ENCODE assay signal across 8 cellular contexts in genomic region chr17:41787021-41787418, GRCh38. TPM values are rescaled to one million over a fixed set of nuclear protein-coding genes. Genes with fewer than 3 reads are reported as not detected.
A peak's percentile ranks its signal among the peaks of the same experiment; 100 is the strongest.
DNase-seq lines count a peak whose midpoint lies in the region; ATAC-seq, FAIRE-seq and TF ChIP-seq lines count a peak whose summit lies in the region.

No MANE protein-coding gene starts in this region.

- H3K27ac Mint-ChIP-seq in mesothelial cell of epicardium: peak overlapping the region; percentile 88
- H3K27ac Mint-ChIP-seq in type B pancreatic cell: peak overlapping the region; percentile 94

- CTCF ChIA-PET in K562 (lab: Yijun Ruan, JAX; ENCODE audit: low intra/inter-chr PET ratio): no interaction called here

- TF ChIP-seq POLR2A in K562 (conservative IDR thresholded peaks at IDR 0.05): no peak

- H3K4me1 Mint-ChIP-seq in mesothelial cell of epicardium: peaks cover 32% of the 10 kb centered on the region
- peaks cover 21% of the 10 kb centered on the region for H3K4me1 Mint-ChIP-seq in type B pancreatic cell (ENCODE audit: unreplicated experiment)

- H3K79me2 ChIP-seq in K562 (ENCODE audit: control insufficient read depth, insufficient read depth, low read length): peaks cover 42% of the 10 kb centered on the region

- H3K4me3 Mint-ChIP-seq in mesothelial cell of epicardium (peak overlapping the region; percentile 82), type B pancreatic cell (peak overlapping the region; percentile 90)

- TF ChIP-seq CTCF in left ventricle myocardium inferior (IDR thresholded peaks at IDR 0.05; ENCODE audit: borderline replicate concordance) (no peak), K562 (IDR thresholded peaks at IDR 0.05 in 2 of 3, conservative IDR thresholded peaks at IDR 0.05 in 1 of 3; ENCODE audit: insufficient read depth in 2 of 3, low read depth in 1 of 3, low read length in 3 of 3) (no peak), mesothelial cell of epicardium (IDR thresholded peaks at IDR 0.05; ENCODE audit: unreplicated experiment) (no peak), type B pancreatic cell (conservative IDR thresholded peaks at IDR 0.05) (no peak)

- no peak for TF ChIP-seq EP300 in K562 (IDR thresholded peaks at IDR 0.05; ENCODE audit: low read length)

- FAIRE-seq in K562 (lab: Jason Lieb, UNC): no peak

- no TSS peak for BruUV-seq in K562 (replicated peaks; lab: Mats Ljungman, UMichigan)

- H3K9me3 Mint-ChIP-seq in mesothelial cell of epicardium (no peaks in the 10 kb centered on the region), type B pancreatic cell (no peaks in the 10 kb centered on the region)

- no peaks in the 10 kb centered on the region for H3K27me3 Mint-ChIP-seq in mesothelial cell of epicardium (ENCODE audit: low read depth)
- no peaks in the 10 kb centered on the region for H3K27me3 Mint-ChIP-seq in type B pancreatic cell

- intact Hi-C loops in left ventricle myocardium inferior (cut with micrococcal nuclease) (no loop called here), cardiac septum (cut with DNase I) (loop anchor here (2.0 kb wide), 1 partner anchor 98 kb away; the partner anchor contains the start of gene EIF1), K562 (cut with micrococcal nuclease) (loop anchor here (2.0 kb wide), 1 partner anchor 78 kb away; the partner anchor contains the start of gene KLHL11)

- WGBS in K562 (ENCODE audit: insufficient coverage, low coverage, missing lambda C conversion rate): 9% methylated on average over 4 of the region's 4 CpGs

- in situ Hi-C loops in K562 (cut with MboI): no loop called here

- H3K4me2 ChIP-seq in K562 (ENCODE audit: insufficient read depth, low read length): peak overlapping the region; percentile 81

- no peak for TF ChIP-seq RAD21 in K562 (CRISPR knock-in tag; conservative IDR thresholded peaks at IDR 0.05 in 1 of 2, IDR thresholded peaks at IDR 0.05 in 1 of 2)

- DNase-seq in left ventricle myocardium inferior: no peak
- DNase-seq in cardiac septum (ENCODE audit: low spot score): no peak
- DNase-seq in K562 (ENCODE audit: extremely low read depth in 1 of 4, low spot score in 3 of 4): no peak
- no peak for DNase-seq in mesothelial cell of epicardium (ENCODE audit: low spot score in 2 of 2, unreplicated experiment in 2 of 2)
- DNase-seq in type B pancreatic cell (ENCODE audit: extremely low spot score, unreplicated experiment): no peak
- DNase-seq in COLO829 (ENCODE audit: low spot score): no peak
- DNase-seq in dermis blood vessel endothelial cell: no peak

- H3K27me3 ChIP-seq in left ventricle myocardium inferior (ENCODE audit: low read depth): no peaks in the 10 kb centered on the region
- H3K27me3 ChIP-seq in K562 (ENCODE audit: control insufficient read depth in 2 of 2, insufficient read depth in 2 of 2, low read length in 2 of 2): no peaks in the 10 kb centered on the region

- no peaks in the 10 kb centered on the region for H3K9me3 ChIP-seq in left ventricle myocardium inferior (replicated peaks)
- no peaks in the 10 kb centered on the region for H3K9me3 ChIP-seq in K562 (replicated peaks; ENCODE audit: control insufficient read depth, insufficient read depth, low read depth, low read length)

- H3K36me3 Mint-ChIP-seq in mesothelial cell of epicardium (no peaks in the 10 kb centered on the region), type B pancreatic cell (no peaks in the 10 kb centered on the region)

- H3K27ac ChIP-seq in left ventricle myocardium inferior (replicated peaks) (peak overlapping the region; percentile 62), K562 (ENCODE audit: extremely low read depth, low read depth, low read length) (no peak overlapping the region)

- H4K20me1 ChIP-seq in K562 (replicated peaks; ENCODE audit: control insufficient read depth, insufficient read depth, low read length): peaks cover 6% of the 10 kb centered on the region

- peaks cover 6% of the 10 kb centered on the region for H3K9me1 ChIP-seq in K562 (ENCODE audit: control insufficient read depth, insufficient read depth, low read length)

- peaks cover 61% of the 10 kb centered on the region for H3K4me1 ChIP-seq in left ventricle myocardium inferior
- peaks cover 30 to 45% of the 10 kb centered on the region in 2 experiments for H3K4me1 ChIP-seq in K562 (replicated peaks in 1 of 2; ENCODE audit: control insufficient read depth in 2 of 2, insufficient read depth in 2 of 2, low read length in 2 of 2)

- peak overlapping the region; percentile 59 for H2AFZ ChIP-seq in K562 (ENCODE audit: low read depth, low read length)

- POLR2A ChIA-PET in K562 (lab: Yijun Ruan, JAX): interaction anchor here (0.7 to 3.7 kb wide), 16 partner anchors 8 to 172 kb away, joined by 3 to 30 read pairs (median 6); partner anchors contain the start of genes ODAD4 and P3H4

- ATAC-seq in K562 (no peak), GM19467 (IDR thresholded peaks at IDR 0.05; ENCODE audit: unreplicated experiment) (no peak)

- H3K36me3 ChIP-seq in left ventricle myocardium inferior (no peaks in the 10 kb centered on the region), K562 (ENCODE audit: control insufficient read depth, insufficient read depth, low read length) (peaks cover 9% of the 10 kb centered on the region; the same call in 1 of the 3 replicates)

- H3K9ac ChIP-seq in K562 (ENCODE audit: insufficient read depth in 1 of 2, low read depth in 2 of 2, low read length in 2 of 2): no peak overlapping the region

- H3K4me3 ChIP-seq in left ventricle myocardium inferior: no peak overlapping the region
- no peak overlapping the region for H3K4me3 ChIP-seq in K562

RNA-seq across cellular contexts. Expression of gene JUP, which starts 0.5 kb away (rescaled TPM):
- total RNA-seq in left ventricle myocardium inferior (160 TPM), cardiac septum (150 TPM), K562 (2014; rRNA removed) (99.9 and 129 TPM in 2 replicates), K562 (2014; rRNA removed; fragmentation: Illumina TruSeq; extraction: Trizol) (14.3 and 17.9 TPM in 2 replicates), K562 (2015; rRNA removed; fragmentation: Illumina TruSeq; extraction: Trizol) (31.2 and 38.5 TPM in 2 replicates), K562 (2021) (166 and 177 TPM in 2 replicates), mesothelial cell of epicardium (202 to 207 TPM (median 205 TPM) in 3 replicates), type B pancreatic cell (ENCODE audit: low replicate concordance) (169 and 505 TPM in 2 replicates), dermis blood vessel endothelial cell (416 and 862 TPM in 2 replicates)
- total RNA-seq in K562 (2011; cell fraction: chromatin; rRNA removed; ENCODE audit: low replicate concordance): 41.8 and 117 TPM in 2 replicates
- 67.9 and 82.9 TPM in 2 replicates for total RNA-seq in K562 (2011; cell fraction: nucleolus; rRNA removed)
- total RNA-seq in K562 (2011; cell fraction: nucleoplasm; rRNA removed): 49.6 and 59.9 TPM in 2 replicates
- polyA plus RNA-seq in K562 (2011; rRNA removed) (9.0 and 26.7 TPM in 2 replicates), K562 (2014; fragmentation: Illumina TruSeq; extraction: Trizol) (84.1 and 134 TPM in 2 replicates), K562 (2014; fragmentation: Nextera tagmentation; extraction: Ambion mirVana) (1 to 10 TPM; 6.4 to 8.2 TPM), K562 (2014; rRNA removed) (53.6 and 70.3 TPM in 2 replicates)
- 23.4 and 65.3 TPM in 2 replicates for polyA plus RNA-seq in K562 (2011; cell fraction: cytosol; rRNA removed)
- 24.8 and 58.9 TPM in 2 replicates for polyA plus RNA-seq in K562 (2011; cell fraction: nucleus; rRNA removed)
- polyA plus RNA-seq in K562 (2012): 132 and 195 TPM in 2 replicates
- 9.3 and 17.2 TPM in 2 replicates for polyA minus RNA-seq in K562 (2011; rRNA and poly(A)+ RNA removed)
- polyA minus RNA-seq in K562 (2011; cell fraction: cytosol; rRNA and poly(A)+ RNA removed): 88.8 and 101 TPM in 2 replicates
- 20.8 and 31.1 TPM in 2 replicates for polyA minus RNA-seq in K562 (2011; cell fraction: nucleus; rRNA and poly(A)+ RNA removed)

RNA-seq across cellular contexts. Expression of gene P3H4, which starts 24.7 kb away (rescaled TPM):
- total RNA-seq in left ventricle myocardium inferior (6.0 TPM), cardiac septum (5.1 TPM), K562 (2014; rRNA removed) (2.4 and 3.0 TPM in 2 replicates), K562 (2014; rRNA removed; fragmentation: Illumina TruSeq; extraction: Trizol) (0.26 and 0.69 TPM in 2 replicates), K562 (2015; rRNA removed; fragmentation: Illumina TruSeq; extraction: Trizol) (1.5 and 1.9 TPM in 2 replicates), K562 (2021) (1.9 and 2.4 TPM in 2 replicates), mesothelial cell of epicardium (61.0 to 62.0 TPM (median 62.0 TPM) in 3 replicates), type B pancreatic cell (ENCODE audit: low replicate concordance) (24.7 and 50.5 TPM in 2 replicates), dermis blood vessel endothelial cell (65.4 and 79.3 TPM in 2 replicates)
- total RNA-seq in K562 (2011; cell fraction: chromatin; rRNA removed; ENCODE audit: low replicate concordance): 2.3 and 6.4 TPM in 2 replicates
- 5.1 and 7.0 TPM in 2 replicates for total RNA-seq in K562 (2011; cell fraction: nucleolus; rRNA removed)
- total RNA-seq in K562 (2011; cell fraction: nucleoplasm; rRNA removed): 4.8 and 6.9 TPM in 2 replicates
- polyA plus RNA-seq in K562 (2011; rRNA removed) (1.0 and 1.2 TPM in 2 replicates), K562 (2014; fragmentation: Illumina TruSeq; extraction: Trizol) (0.95 and 1.00 TPM in 2 replicates), K562 (2014; fragmentation: Nextera tagmentation; extraction: Ambion mirVana) (under 1 TPM; 0.10 to 0.39 TPM), K562 (2014; rRNA removed) (3.3 and 3.7 TPM in 2 replicates)
- polyA plus RNA-seq in K562 (2011; cell fraction: cytosol; rRNA removed): 1.4 and 2.5 TPM in 2 replicates
- 0.88 and 1.4 TPM in 2 replicates for polyA plus RNA-seq in K562 (2011; cell fraction: nucleus; rRNA removed)
- 2.6 and 3.4 TPM in 2 replicates for polyA plus RNA-seq in K562 (2012)
- 0.57 and 1.1 TPM in 2 replicates for polyA minus RNA-seq in K562 (2011; rRNA and poly(A)+ RNA removed)
- polyA minus RNA-seq in K562 (2011; cell fraction: cytosol; rRNA and poly(A)+ RNA removed): 1.8 and 2.3 TPM in 2 replicates
- 1.6 and 2.0 TPM in 2 replicates for polyA minus RNA-seq in K562 (2011; cell fraction: nucleus; rRNA and poly(A)+ RNA removed)

RNA-seq across cellular contexts. Expression of gene FKBP10, which starts 25.8 kb away (rescaled TPM):
- total RNA-seq in left ventricle myocardium inferior (10.4 TPM), cardiac septum (17.7 TPM), K562 (2014; rRNA removed) (1.3 and 1.6 TPM in 2 replicates), K562 (2014; rRNA removed; fragmentation: Illumina TruSeq; extraction: Trizol) (0.57 and 0.76 TPM in 2 replicates), K562 (2015; rRNA removed; fragmentation: Illumina TruSeq; extraction: Trizol) (0.72 and 0.94 TPM in 2 replicates), K562 (2021) (2.6 and 3.0 TPM in 2 replicates), mesothelial cell of epicardium (369 to 401 TPM (median 371 TPM) in 3 replicates), type B pancreatic cell (ENCODE audit: low replicate concordance) (54.3 and 249 TPM in 2 replicates), dermis blood vessel endothelial cell (186 and 244 TPM in 2 replicates)
- total RNA-seq in K562 (2011; cell fraction: chromatin; rRNA removed; ENCODE audit: low replicate concordance): 17.5 and 38.2 TPM in 2 replicates
- 21.8 and 23.9 TPM in 2 replicates for total RNA-seq in K562 (2011; cell fraction: nucleolus; rRNA removed)
- 14.6 and 17.6 TPM in 2 replicates for total RNA-seq in K562 (2011; cell fraction: nucleoplasm; rRNA removed)
- polyA plus RNA-seq in K562 (2011; rRNA removed) (1.5 and 7.1 TPM in 2 replicates), K562 (2014; fragmentation: Illumina TruSeq; extraction: Trizol) (2.0 and 2.7 TPM in 2 replicates), K562 (2014; fragmentation: Nextera tagmentation; extraction: Ambion mirVana) (under 1 TPM in 1 of 2 experiments, not detected in 1; 0.03 TPM), K562 (2014; rRNA removed) (2.5 and 6.5 TPM in 2 replicates)
- 4.0 and 4.6 TPM in 2 replicates for polyA plus RNA-seq in K562 (2011; cell fraction: cytosol; rRNA removed)
- polyA plus RNA-seq in K562 (2011; cell fraction: nucleus; rRNA removed): 28.3 and 44.3 TPM in 2 replicates
- 2.7 and 3.1 TPM in 2 replicates for polyA plus RNA-seq in K562 (2012)
- polyA minus RNA-seq in K562 (2011; rRNA and poly(A)+ RNA removed): 0.63 and 1.1 TPM in 2 replicates
- polyA minus RNA-seq in K562 (2011; cell fraction: cytosol; rRNA and poly(A)+ RNA removed): 1.6 and 4.7 TPM in 2 replicates
- polyA minus RNA-seq in K562 (2011; cell fraction: nucleus; rRNA and poly(A)+ RNA removed): 2.6 and 5.1 TPM in 2 replicates

RNA-seq across cellular contexts. Expression of gene NT5C3B, which starts 49.0 kb away (rescaled TPM):
- total RNA-seq in left ventricle myocardium inferior: 18.3 TPM
- 22.8 TPM for total RNA-seq in cardiac septum
- 92.4 and 177 TPM in 2 replicates for total RNA-seq in K562 (2011; cell fraction: chromatin; rRNA removed; ENCODE audit: low replicate concordance)
- 104 and 115 TPM in 2 replicates for total RNA-seq in K562 (2011; cell fraction: nucleolus; rRNA removed)
- total RNA-seq in K562 (2011; cell fraction: nucleoplasm; rRNA removed): 81.6 and 114 TPM in 2 replicates
- total RNA-seq in K562 (2014; rRNA removed): 91.7 and 116 TPM in 2 replicates
- 85.0 and 90.4 TPM in 2 replicates for total RNA-seq in K562 (2014; rRNA removed; fragmentation: Illumina TruSeq; extraction: Trizol)
- 72.2 and 74.5 TPM in 2 replicates for total RNA-seq in K562 (2015; rRNA removed; fragmentation: Illumina TruSeq; extraction: Trizol)
- total RNA-seq in K562 (2021): 80.6 and 82.6 TPM in 2 replicates
- polyA plus RNA-seq in K562 (2011; rRNA removed): 89.5 and 166 TPM in 2 replicates
- 96.2 and 122 TPM in 2 replicates for polyA plus RNA-seq in K562 (2011; cell fraction: cytosol; rRNA removed)
- polyA plus RNA-seq in K562 (2011; cell fraction: nucleus; rRNA removed): 125 and 160 TPM in 2 replicates
- polyA plus RNA-seq in K562 (2012): 75.6 and 85.4 TPM in 2 replicates
- polyA plus RNA-seq in K562 (2014; fragmentation: Illumina TruSeq; extraction: Trizol): 119 and 127 TPM in 2 replicates
- 10 to 100 TPM in 1 of 2 experiments, 1 to 10 TPM in 1; 2.0 to 10.8 TPM for polyA plus RNA-seq in K562 (2014; fragmentation: Nextera tagmentation; extraction: Ambion mirVana)
- 96.7 and 98.3 TPM in 2 replicates for polyA plus RNA-seq in K562 (2014; rRNA removed)
- polyA minus RNA-seq in K562 (2011; rRNA and poly(A)+ RNA removed): 76.2 and 124 TPM in 2 replicates
- polyA minus RNA-seq in K562 (2011; cell fraction: cytosol; rRNA and poly(A)+ RNA removed): 30.3 and 44.0 TPM in 2 replicates
- polyA minus RNA-seq in K562 (2011; cell fraction: nucleus; rRNA and poly(A)+ RNA removed): 28.5 and 42.4 TPM in 2 replicates
- 68.5 to 75.5 TPM (median 69.6 TPM) in 3 replicates for total RNA-seq in mesothelial cell of epicardium
- 46.0 and 74.8 TPM in 2 replicates for total RNA-seq in type B pancreatic cell (ENCODE audit: low replicate concordance)
- total RNA-seq in dermis blood vessel endothelial cell: 53.0 and 102 TPM in 2 replicates

RNA-seq across cellular contexts. Expression of gene KLHL10, which starts 50.6 kb away (rescaled TPM):
- not detected for total RNA-seq in left ventricle myocardium inferior
- not detected for total RNA-seq in cardiac septum
- 0.67 and 1.6 TPM in 2 replicates for total RNA-seq in K562 (2011; cell fraction: chromatin; rRNA removed; ENCODE audit: low replicate concordance)
- total RNA-seq in K562 (2011; cell fraction: nucleolus; rRNA removed): 0.33 and 0.39 TPM in 2 replicates
- total RNA-seq in K562 (2011; cell fraction: nucleoplasm; rRNA removed): 0.76 and 1.2 TPM in 2 replicates
- total RNA-seq in K562 (2014; rRNA removed): not detected in 2 replicates
- total RNA-seq in K562 (2014; rRNA removed; fragmentation: Illumina TruSeq; extraction: Trizol): not detected in 2 replicates
- total RNA-seq in K562 (2015; rRNA removed; fragmentation: Illumina TruSeq; extraction: Trizol): not detected in 2 replicates
- total RNA-seq in K562 (2021): not detected in 2 replicates
- polyA plus RNA-seq in K562 (2011; rRNA removed): 0.30 and 0.56 TPM in 2 replicates
- 0.13 and 0.21 TPM in 2 replicates for polyA plus RNA-seq in K562 (2011; cell fraction: cytosol; rRNA removed)
- polyA plus RNA-seq in K562 (2011; cell fraction: nucleus; rRNA removed): 0.72 and 1.1 TPM in 2 replicates
- 0.09 and 0.11 TPM in 2 replicates for polyA plus RNA-seq in K562 (2012)
- polyA plus RNA-seq in K562 (2014; fragmentation: Illumina TruSeq; extraction: Trizol): 0.07 TPM in 1 of 2 replicates, not detected in the other
- polyA plus RNA-seq in K562 (2014; fragmentation: Nextera tagmentation; extraction: Ambion mirVana): under 1 TPM; 0.06 to 0.17 TPM
- not detected in 2 replicates for polyA plus RNA-seq in K562 (2014; rRNA removed)
- polyA minus RNA-seq in K562 (2011; rRNA and poly(A)+ RNA removed): 0.14 and 0.24 TPM in 2 replicates
- not detected in 2 replicates for polyA minus RNA-seq in K562 (2011; cell fraction: cytosol; rRNA and poly(A)+ RNA removed)
- not detected in 2 replicates for polyA minus RNA-seq in K562 (2011; cell fraction: nucleus; rRNA and poly(A)+ RNA removed)
- total RNA-seq in mesothelial cell of epicardium: 0.16 to 0.27 TPM in 2 of 3 replicates, not detected in the other
- 0.24 TPM in 1 of 2 replicates, not detected in the other for total RNA-seq in type B pancreatic cell (ENCODE audit: low replicate concordance)
- 0.05 TPM in 1 of 2 replicates, not detected in the other for total RNA-seq in dermis blood vessel endothelial cell
